In the genomic region with DNA sequence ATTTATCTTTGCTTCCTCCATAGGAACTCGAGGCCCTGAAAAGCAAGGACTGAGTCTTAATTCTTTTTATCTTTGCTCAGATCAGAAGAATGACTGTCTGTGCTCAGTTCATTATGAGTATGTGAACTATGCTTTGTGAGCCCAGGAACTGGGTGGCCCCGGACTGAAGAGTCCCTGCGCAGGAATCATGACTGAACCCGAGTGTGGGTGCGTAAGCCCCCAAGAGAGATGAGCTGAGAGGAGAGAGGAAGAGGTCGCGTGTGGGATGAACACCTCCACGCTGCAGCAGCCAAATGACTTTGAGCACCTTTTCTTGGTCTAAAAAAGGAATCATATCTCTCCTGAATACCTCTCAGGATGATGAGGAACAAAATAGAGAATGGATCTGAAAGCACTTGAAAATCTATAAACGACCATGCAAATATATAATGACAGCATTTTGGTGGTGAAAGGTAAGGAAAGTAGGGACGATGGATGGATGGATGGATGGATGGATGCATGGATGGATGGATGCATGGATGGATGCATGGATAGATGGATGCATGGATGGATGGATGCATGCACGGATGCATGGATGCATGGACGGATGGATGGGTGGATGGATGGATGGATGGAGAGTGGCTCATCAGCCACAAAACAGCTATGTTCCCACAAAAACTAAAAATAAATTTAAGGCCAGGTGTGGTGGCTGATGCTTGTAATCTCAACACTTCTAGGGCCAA, we compare ENCODE assay signal across 17 cellular contexts. TPM values are rescaled to one million over a fixed set of nuclear protein-coding genes. Genes with fewer than 3 reads are reported as not detected.
A peak's percentile ranks its signal among the peaks of the same experiment; 100 is the strongest.
DNase-seq lines count a peak whose midpoint lies in the region; ATAC-seq and TF ChIP-seq lines count a peak whose summit lies in the region.
"Had no signal": no experiment of that assay in that cellular context is flagged by ENCODE, and none has a peak within 500 bp of the region (broad histone marks: within the 10 kb centered on the region; RNA-seq: fewer than 3 reads in every experiment).

No MANE protein-coding gene starts in this region.

- peaks cover 13% of the 10 kb centered on the region for H3K27me3 Mint-ChIP-seq in activated CD4-positive, alpha-beta memory T cell treated with anti-CD3 and anti-CD28 coated beads for 36 hours
- H3K27me3 Mint-ChIP-seq in activated CD4-positive, alpha-beta memory T cell treated with anti-CD3 and anti-CD28 coated beads, Interleukin-2, amount 10 ng/mL, durations not matched to agents 7 days and 5 days = peaks cover 17% of the 10 kb centered on the region
- peaks cover 58% of the 10 kb centered on the region for H3K27me3 Mint-ChIP-seq in central memory CD8-positive, alpha-beta T cell
- H3K27me3 Mint-ChIP-seq in nephron (ENCODE audit: low read depth) (peaks cover 3% of the 10 kb centered on the region), progenitor cell of endocrine pancreas (no peaks in the 10 kb centered on the region)

- TF ChIP-seq CTCF in nephron (IDR thresholded peaks at IDR 0.05; ENCODE audit: unreplicated experiment in 3 of 3) = no peak
- no peak for TF ChIP-seq CTCF in progenitor cell of endocrine pancreas (IDR thresholded peaks at IDR 0.05; ENCODE audit: unreplicated experiment)
- TF ChIP-seq CTCF in ovary (IDR thresholded peaks at IDR 0.05) = no peak

- CTCF ChIA-PET in activated CD4-positive, alpha-beta memory T cell treated with anti-CD3 and anti-CD28 coated beads for 36 hours (lab: Charles Lee) = no interaction called here
- CTCF ChIA-PET in activated CD4-positive, alpha-beta memory T cell treated with anti-CD3 and anti-CD28 coated beads, Interleukin-2, amount 10 ng/mL, durations not matched to agents 7 days and 5 days (lab: Charles Lee) = no interaction called here

- H3K27me3 ChIP-seq in ovary = no peaks in the 10 kb centered on the region

- no peaks in the 10 kb centered on the region for H3K9me3 ChIP-seq in ovary
- H3K9me3 ChIP-seq: A549, Caco-2 had no signal

- H3K9me3 Mint-ChIP-seq in activated CD4-positive, alpha-beta memory T cell treated with anti-CD3 and anti-CD28 coated beads for 36 hours = no peaks in the 10 kb centered on the region
- no peaks in the 10 kb centered on the region for H3K9me3 Mint-ChIP-seq in activated CD4-positive, alpha-beta memory T cell treated with anti-CD3 and anti-CD28 coated beads, Interleukin-2, amount 10 ng/mL, durations not matched to agents 7 days and 5 days
- no peaks in the 10 kb centered on the region for H3K9me3 Mint-ChIP-seq in central memory CD8-positive, alpha-beta T cell
- H3K9me3 Mint-ChIP-seq in nephron = no peaks in the 10 kb centered on the region
- no peaks in the 10 kb centered on the region for H3K9me3 Mint-ChIP-seq in progenitor cell of endocrine pancreas (ENCODE audit: low read depth)
- H3K9me3 Mint-ChIP-seq: CD4-positive, alpha-beta T cell; GM23338; HFFc6 had no signal

- no peak overlapping the region for H3K4me3 Mint-ChIP-seq in activated CD4-positive, alpha-beta memory T cell treated with anti-CD3 and anti-CD28 coated beads for 36 hours
- H3K4me3 Mint-ChIP-seq in activated CD4-positive, alpha-beta memory T cell treated with anti-CD3 and anti-CD28 coated beads, Interleukin-2, amount 10 ng/mL, durations not matched to agents 7 days and 5 days = no peak overlapping the region
- H3K4me3 Mint-ChIP-seq in central memory CD8-positive, alpha-beta T cell = no peak overlapping the region
- no peak overlapping the region for H3K4me3 Mint-ChIP-seq in nephron
- H3K4me3 Mint-ChIP-seq in progenitor cell of endocrine pancreas (ENCODE audit: low read depth) = no peak overlapping the region
- H3K4me3 Mint-ChIP-seq: CD4-positive, alpha-beta T cell; GM23338; HFFc6 had no signal

- TF ChIP-seq EP300 in ovary (IDR thresholded peaks at IDR 0.05) = no peak

- POLR2A ChIA-PET in activated CD4-positive, alpha-beta memory T cell treated with anti-CD3 and anti-CD28 coated beads for 36 hours (lab: Charles Lee) = no interaction called here
- POLR2A ChIA-PET in activated CD4-positive, alpha-beta memory T cell treated with anti-CD3 and anti-CD28 coated beads, Interleukin-2, amount 10 ng/mL, durations not matched to agents 7 days and 5 days (lab: Charles Lee) = no interaction called here

- no peak for ATAC-seq in central memory CD8-positive, alpha-beta T cell (replicated peaks; ENCODE audit: extremely low read depth, poor library complexity, severe bottlenecking)
- ATAC-seq in GM21528 (IDR thresholded peaks at IDR 0.05; ENCODE audit: low FRiP score, unreplicated experiment) = no peak
- ATAC-seq: A549, GM23338 had no signal

- no peaks in the 10 kb centered on the region for H3K36me3 Mint-ChIP-seq in activated CD4-positive, alpha-beta memory T cell treated with anti-CD3 and anti-CD28 coated beads for 36 hours
- H3K36me3 Mint-ChIP-seq in activated CD4-positive, alpha-beta memory T cell treated with anti-CD3 and anti-CD28 coated beads, Interleukin-2, amount 10 ng/mL, durations not matched to agents 7 days and 5 days (ENCODE audit: low read depth) = no peaks in the 10 kb centered on the region
- H3K36me3 Mint-ChIP-seq in central memory CD8-positive, alpha-beta T cell (ENCODE audit: insufficient read depth) = no peaks in the 10 kb centered on the region
- peaks cover 4% of the 10 kb centered on the region for H3K36me3 Mint-ChIP-seq in nephron (ENCODE audit: low read depth)
- peaks cover 1% of the 10 kb centered on the region for H3K36me3 Mint-ChIP-seq in progenitor cell of endocrine pancreas (ENCODE audit: insufficient read depth)

- no peaks in the 10 kb centered on the region for H3K4me1 Mint-ChIP-seq in activated CD4-positive, alpha-beta memory T cell treated with anti-CD3 and anti-CD28 coated beads for 36 hours (ENCODE audit: low read depth)
- no peaks in the 10 kb centered on the region for H3K4me1 Mint-ChIP-seq in activated CD4-positive, alpha-beta memory T cell treated with anti-CD3 and anti-CD28 coated beads, Interleukin-2, amount 10 ng/mL, durations not matched to agents 7 days and 5 days
- H3K4me1 Mint-ChIP-seq in central memory CD8-positive, alpha-beta T cell = no peaks in the 10 kb centered on the region
- peaks cover 46% of the 10 kb centered on the region for H3K4me1 Mint-ChIP-seq in nephron
- peaks cover 39% of the 10 kb centered on the region for H3K4me1 Mint-ChIP-seq in progenitor cell of endocrine pancreas (ENCODE audit: low read depth)

- no peak overlapping the region for H3K27ac Mint-ChIP-seq in activated CD4-positive, alpha-beta memory T cell treated with anti-CD3 and anti-CD28 coated beads for 36 hours
- H3K27ac Mint-ChIP-seq in activated CD4-positive, alpha-beta memory T cell treated with anti-CD3 and anti-CD28 coated beads, Interleukin-2, amount 10 ng/mL, durations not matched to agents 7 days and 5 days = no peak overlapping the region
- H3K27ac Mint-ChIP-seq in central memory CD8-positive, alpha-beta T cell (ENCODE audit: low read depth) = peak overlapping the region; percentile 3
- H3K27ac Mint-ChIP-seq in nephron = peak overlapping the region; percentile 25 to 31 (median 30)
- H3K27ac Mint-ChIP-seq in progenitor cell of endocrine pancreas = peak overlapping the region; percentile 32
- H3K27ac Mint-ChIP-seq: CD4-positive, alpha-beta T cell; GM23338; HFFc6 had no signal

- WGBS in ovary, 3 donors = 78 to 83% (median 79%) methylated on average over 12 of the region's 12 CpGs

- no peak for TF ChIP-seq POLR2A in ovary (IDR thresholded peaks at IDR 0.05)

- intact Hi-C loops in activated CD4-positive, alpha-beta memory T cell treated with anti-CD3 and anti-CD28 coated beads for 36 hours (cut with micrococcal nuclease) = no loop called here
- intact Hi-C loops in ovary (cut with DNase I) = no loop called here

- no peaks in the 10 kb centered on the region for H3K36me3 ChIP-seq in ovary

- H3K4me3 ChIP-seq in ovary = no peak overlapping the region
- H3K4me3 ChIP-seq: A549, GM23338 had no signal

- DNase-seq in activated CD4-positive, alpha-beta memory T cell treated with anti-CD3 and anti-CD28 coated beads for 36 hours = peak; percentile 15
- DNase-seq in activated CD4-positive, alpha-beta memory T cell treated with anti-CD3 and anti-CD28 coated beads, Interleukin-2, amount 10 ng/mL, durations not matched to agents 7 days and 5 days = no peak
- DNase-seq in central memory CD8-positive, alpha-beta T cell (ENCODE audit: low spot score in 2 of 2) = no peak
- DNase-seq in progenitor cell of endocrine pancreas (ENCODE audit: low spot score, unreplicated experiment) (no peak), ovary (no peak)
- no peak for DNase-seq in activated CD8-positive, alpha-beta memory T cell treated with anti-CD3 and anti-CD28 coated beads, Interleukin-2, amount 50 U/mL, for 4 hours
- DNase-seq: AML-193; Caco-2; CD4-positive, alpha-beta T cell; HCEC 1CT; HFFc6 had no signal

- H3K27ac ChIP-seq in ovary = no peak overlapping the region
- H3K27ac ChIP-seq: 22Rv1, A549, C4-2B had no signal

- H3K4me1 ChIP-seq in ovary (ENCODE audit: insufficient read depth) = peaks cover 6% of the 10 kb centered on the region
- H3K4me1 ChIP-seq: A549 had no signal

RNA-seq across cellular contexts. Expression of gene FAM171A1, which starts 19.8 kb away (rescaled TPM):
- 1 to 10 TPM; 3.3 to 4.0 TPM for total RNA-seq in activated CD4-positive, alpha-beta memory T cell treated with anti-CD3 and anti-CD28 coated beads for 36 hours
- total RNA-seq in activated CD4-positive, alpha-beta memory T cell treated with anti-CD3 and anti-CD28 coated beads, Interleukin-2, amount 10 ng/mL, durations not matched to agents 7 days and 5 days = 1 to 10 TPM; 6.0 to 6.8 TPM
- total RNA-seq in progenitor cell of endocrine pancreas (75.6 and 86.1 TPM in 2 replicates), ovary (10 to 100 TPM in 6 of 7 donors, 1 to 10 TPM in 1; 9.1 to 29.1 (median 23.9) TPM)
- 10 to 100 TPM; 18.8 to 23.7 TPM for polyA plus RNA-seq in ovary

Comparison
In these comparisons a context has a peak if more than half of its experiments do, and no peak if none do; other contexts are left out.
1. H3K27ac Mint-ChIP-seq: peak in central memory CD8-positive, alpha-beta T cell (single experiment), nephron (3 of 3) and progenitor cell of endocrine pancreas (single experiment); none in activated CD4-positive, alpha-beta memory T cell treated with anti-CD3 and anti-CD28 coated beads for 36 hours (single experiment) and activated CD4-positive, alpha-beta memory T cell treated with anti-CD3 and anti-CD28 coated beads, Interleukin-2, amount 10 ng/mL, durations not matched to agents 7 days and 5 days (single experiment).